In the genomic region with DNA sequence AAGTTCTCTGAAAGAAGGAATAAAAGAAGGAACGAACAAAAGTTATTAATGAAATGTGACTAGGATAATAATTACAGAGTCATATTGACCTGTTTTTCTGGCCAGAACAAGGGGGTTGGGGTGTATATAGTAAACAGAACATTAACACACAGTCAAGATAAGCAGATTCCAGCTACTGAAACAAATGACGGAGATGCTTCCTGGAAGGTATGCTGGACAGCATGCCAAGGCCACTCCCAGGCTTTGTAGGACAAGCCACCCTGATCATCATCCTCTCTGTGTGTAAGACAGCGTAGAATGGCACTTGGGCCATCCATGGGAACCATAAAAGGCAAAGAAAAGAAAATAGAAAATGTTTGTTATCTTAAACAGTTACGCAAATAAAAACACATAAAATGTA, we compare ENCODE assay signal across 1 cellular context.
A peak's percentile ranks its signal among the peaks of the same experiment; 100 is the strongest.
TF ChIP-seq lines count a peak whose summit lies in the region.

No MANE protein-coding gene starts in this region.

TF ChIP-seq in K562, 482 proteins besides CTCF, POLR2A, EP300 and RAD21 (continued from another document and continues in another):
- TF ChIP-seq, protein P1, sequence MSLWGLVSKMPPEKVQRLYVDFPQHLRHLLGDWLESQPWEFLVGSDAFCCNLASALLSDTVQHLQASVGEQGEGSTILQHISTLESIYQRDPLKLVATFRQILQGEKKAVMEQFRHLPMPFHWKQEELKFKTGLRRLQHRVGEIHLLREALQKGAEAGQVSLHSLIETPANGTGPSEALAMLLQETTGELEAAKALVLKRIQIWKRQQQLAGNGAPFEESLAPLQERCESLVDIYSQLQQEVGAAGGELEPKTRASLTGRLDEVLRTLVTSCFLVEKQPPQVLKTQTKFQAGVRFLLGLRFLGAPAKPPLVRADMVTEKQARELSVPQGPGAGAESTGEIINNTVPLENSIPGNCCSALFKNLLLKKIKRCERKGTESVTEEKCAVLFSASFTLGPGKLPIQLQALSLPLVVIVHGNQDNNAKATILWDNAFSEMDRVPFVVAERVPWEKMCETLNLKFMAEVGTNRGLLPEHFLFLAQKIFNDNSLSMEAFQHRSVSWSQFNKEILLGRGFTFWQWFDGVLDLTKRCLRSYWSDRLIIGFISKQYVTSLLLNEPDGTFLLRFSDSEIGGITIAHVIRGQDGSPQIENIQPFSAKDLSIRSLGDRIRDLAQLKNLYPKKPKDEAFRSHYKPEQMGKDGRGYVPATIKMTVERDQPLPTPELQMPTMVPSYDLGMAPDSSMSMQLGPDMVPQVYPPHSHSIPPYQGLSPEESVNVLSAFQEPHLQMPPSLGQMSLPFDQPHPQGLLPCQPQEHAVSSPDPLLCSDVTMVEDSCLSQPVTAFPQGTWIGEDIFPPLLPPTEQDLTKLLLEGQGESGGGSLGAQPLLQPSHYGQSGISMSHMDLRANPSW (CRISPR knock-in tag; IDR thresholded peaks at IDR 0.05) = no peak
- TF ChIP-seq EP400 (IDR thresholded peaks at IDR 0.05) (0 out of 2 replicates have a peak, but pooled peaks have one; percentile 9), ZNF584 (CRISPR knock-in tag; IDR thresholded peaks at IDR 0.05; ENCODE audit: low read depth) (no peak), ZBTB8A (IDR thresholded peaks at IDR 0.05; ENCODE audit: partially characterized antibody) (no peak), YBX1 (IDR thresholded peaks at IDR 0.05) (no peak), NR2C2 (CRISPR knock-in tag; IDR thresholded peaks at IDR 0.05) (no peak), NR2C2 (tag; IDR thresholded peaks at IDR 0.05) (no peak), ARHGAP35 (IDR thresholded peaks at IDR 0.05; ENCODE audit: partially characterized antibody) (no peak), NFRKB (IDR thresholded peaks at IDR 0.05; ENCODE audit: low read depth) (0 out of 2 replicates have a peak, but pooled peaks have one; percentile 20), FOXK1 (CRISPR knock-in tag; IDR thresholded peaks at IDR 0.05; ENCODE audit: borderline replicate concordance) (no peak), IFI16 (CRISPR knock-in tag; IDR thresholded peaks at IDR 0.05) (no peak), MEIS2 (IDR thresholded peaks at IDR 0.05; ENCODE audit: partially characterized antibody) (no peak), MTA1 (IDR thresholded peaks at IDR 0.05; ENCODE audit: borderline replicate concordance) (no peak), TCF3 (CRISPR knock-in tag; IDR thresholded peaks at IDR 0.05) (0 out of 2 replicates have a peak, but pooled peaks have one; percentile 19), NEUROD1 (IDR thresholded peaks at IDR 0.05; ENCODE audit: borderline replicate concordance, low read depth, low read length, partially characterized antibody) (no peak), SMARCA4 (IDR thresholded peaks at IDR 0.05) (0 out of 2 replicates have a peak, but pooled peaks have one; percentile 14), NFE2L1 (tag; IDR thresholded peaks at IDR 0.05; ENCODE audit: borderline replicate concordance, low read depth) (no peak), IRF2 (CRISPR knock-in tag; IDR thresholded peaks at IDR 0.05) (no peak), KHSRP (IDR thresholded peaks at IDR 0.05) (no peak), MTA3 (IDR thresholded peaks at IDR 0.05; ENCODE audit: borderline replicate concordance) (peak; percentile 24; the same call in 1 of the 2 replicates), TCF7 (IDR thresholded peaks at IDR 0.05; ENCODE audit: borderline replicate concordance) (no peak), JUND (IDR thresholded peaks at IDR 0.05; ENCODE audit: borderline replicate concordance, low read depth, low read length) (no peak), JUND (tag; IDR thresholded peaks at IDR 0.05; ENCODE audit: borderline replicate concordance, low read depth, low read length) (peak; percentile 33; the same call in 1 of the 3 replicates)
- TF ChIP-seq, protein P2, sequence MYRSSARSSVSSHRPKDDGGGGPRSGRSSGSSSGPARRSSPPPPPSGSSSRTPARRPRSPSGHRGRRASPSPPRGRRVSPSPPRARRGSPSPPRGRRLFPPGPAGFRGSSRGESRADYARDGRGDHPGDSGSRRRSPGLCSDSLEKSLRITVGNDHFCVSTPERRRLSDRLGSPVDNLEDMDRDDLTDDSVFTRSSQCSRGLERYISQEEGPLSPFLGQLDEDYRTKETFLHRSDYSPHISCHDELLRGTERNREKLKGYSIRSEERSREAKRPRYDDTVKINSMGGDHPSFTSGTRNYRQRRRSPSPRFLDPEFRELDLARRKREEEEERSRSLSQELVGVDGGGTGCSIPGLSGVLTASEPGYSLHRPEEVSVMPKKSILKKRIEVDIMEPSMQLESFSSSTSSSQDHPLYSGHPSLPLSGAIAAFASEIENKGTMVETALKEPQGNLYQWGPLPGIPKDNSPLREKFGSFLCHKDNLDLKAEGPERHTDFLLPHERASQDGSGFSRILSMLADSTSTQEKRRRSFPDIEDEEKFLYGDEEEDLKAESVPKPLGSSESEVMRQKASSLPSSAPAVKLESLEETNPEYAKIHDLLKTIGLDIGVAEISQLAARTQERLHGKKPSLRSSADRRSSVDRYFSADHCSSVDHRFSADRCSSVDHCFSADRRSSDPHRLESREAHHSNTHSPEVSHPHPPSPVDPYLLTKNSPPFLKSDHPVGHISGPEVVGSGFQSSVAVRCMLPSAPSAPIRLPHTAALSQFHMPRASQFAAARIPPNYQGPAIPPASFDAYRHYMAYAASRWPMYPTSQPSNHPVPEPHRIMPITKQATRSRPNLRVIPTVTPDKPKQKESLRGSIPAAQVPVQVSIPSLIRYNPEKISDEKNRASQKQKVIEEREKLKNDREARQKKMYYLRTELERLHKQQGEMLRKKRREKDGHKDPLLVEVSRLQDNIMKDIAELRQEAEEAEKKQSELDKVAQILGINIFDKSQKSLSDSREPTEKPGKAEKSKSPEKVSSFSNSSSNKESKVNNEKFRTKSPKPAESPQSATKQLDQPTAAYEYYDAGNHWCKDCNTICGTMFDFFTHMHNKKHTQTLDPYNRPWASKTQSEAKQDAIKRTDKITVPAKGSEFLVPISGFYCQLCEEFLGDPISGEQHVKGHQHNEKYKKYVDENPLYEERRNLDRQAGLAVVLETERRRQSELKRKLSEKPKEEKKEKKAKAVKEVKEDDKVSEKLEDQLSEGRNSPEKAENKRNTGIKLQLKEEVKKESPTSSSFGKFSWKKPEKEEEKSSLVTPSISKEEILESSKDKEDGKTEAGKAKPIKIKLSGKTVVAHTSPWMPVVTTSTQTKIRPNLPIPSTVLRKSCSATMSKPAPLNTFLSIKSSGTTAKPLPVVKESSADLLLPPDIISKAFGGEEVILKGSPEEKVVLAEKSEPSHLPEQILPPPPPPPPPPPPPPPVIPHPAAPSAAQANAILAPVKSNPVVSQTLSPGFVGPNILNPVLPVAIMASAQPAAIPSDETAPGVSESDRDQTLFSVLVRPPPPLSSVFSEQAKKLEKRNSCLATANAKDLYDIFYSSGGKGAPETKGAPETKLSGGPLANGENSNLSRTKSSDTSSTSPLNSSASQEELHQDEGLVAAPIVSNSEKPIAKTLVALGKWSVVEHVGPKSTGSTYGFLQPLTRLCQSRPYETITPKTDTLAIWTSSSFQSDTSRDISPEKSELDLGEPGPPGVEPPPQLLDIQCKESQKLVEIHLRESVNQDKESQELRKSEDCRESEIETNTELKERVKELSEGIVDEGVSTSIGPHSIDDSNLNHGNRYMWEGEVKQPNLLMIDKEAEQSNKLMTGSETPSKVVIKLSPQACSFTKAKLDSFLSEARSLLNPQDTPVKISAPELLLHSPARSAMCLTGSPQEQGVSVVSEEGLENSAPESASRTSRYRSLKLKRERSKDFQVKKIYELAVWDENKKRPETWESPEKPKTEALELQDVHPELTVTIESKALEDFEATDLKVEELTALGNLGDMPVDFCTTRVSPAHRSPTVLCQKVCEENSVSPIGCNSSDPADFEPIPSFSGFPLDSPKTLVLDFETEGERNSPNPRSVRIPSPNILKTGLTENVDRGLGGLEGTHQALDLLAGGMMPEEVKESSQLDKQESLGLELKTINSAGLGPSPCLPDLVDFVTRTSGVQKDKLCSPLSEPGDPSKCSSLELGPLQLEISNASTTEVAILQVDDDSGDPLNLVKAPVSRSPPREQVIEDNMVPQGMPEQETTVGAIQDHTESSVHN (IDR thresholded peaks at IDR 0.05; ENCODE audit: borderline replicate concordance in 1 of 2, low read depth in 1 of 2) = no peak
- TF ChIP-seq, protein P3, sequence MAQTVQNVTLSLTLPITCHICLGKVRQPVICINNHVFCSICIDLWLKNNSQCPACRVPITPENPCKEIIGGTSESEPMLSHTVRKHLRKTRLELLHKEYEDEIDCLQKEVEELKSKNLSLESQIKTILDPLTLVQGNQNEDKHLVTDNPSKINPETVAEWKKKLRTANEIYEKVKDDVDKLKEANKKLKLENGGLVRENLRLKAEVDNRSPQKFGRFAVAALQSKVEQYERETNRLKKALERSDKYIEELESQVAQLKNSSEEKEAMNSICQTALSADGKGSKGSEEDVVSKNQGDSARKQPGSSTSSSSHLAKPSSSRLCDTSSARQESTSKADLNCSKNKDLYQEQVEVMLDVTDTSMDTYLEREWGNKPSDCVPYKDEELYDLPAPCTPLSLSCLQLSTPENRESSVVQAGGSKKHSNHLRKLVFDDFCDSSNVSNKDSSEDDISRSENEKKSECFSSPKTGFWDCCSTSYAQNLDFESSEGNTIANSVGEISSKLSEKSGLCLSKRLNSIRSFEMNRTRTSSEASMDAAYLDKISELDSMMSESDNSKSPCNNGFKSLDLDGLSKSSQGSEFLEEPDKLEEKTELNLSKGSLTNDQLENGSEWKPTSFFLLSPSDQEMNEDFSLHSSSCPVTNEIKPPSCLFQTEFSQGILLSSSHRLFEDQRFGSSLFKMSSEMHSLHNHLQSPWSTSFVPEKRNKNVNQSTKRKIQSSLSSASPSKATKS (CRISPR knock-in tag; IDR thresholded peaks at IDR 0.05) = no peak
- TF ChIP-seq, protein P4, sequence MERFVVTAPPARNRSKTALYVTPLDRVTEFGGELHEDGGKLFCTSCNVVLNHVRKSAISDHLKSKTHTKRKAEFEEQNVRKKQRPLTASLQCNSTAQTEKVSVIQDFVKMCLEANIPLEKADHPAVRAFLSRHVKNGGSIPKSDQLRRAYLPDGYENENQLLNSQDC (CRISPR knock-in tag; IDR thresholded peaks at IDR 0.05) = no peak
- TF ChIP-seq, protein P5, sequence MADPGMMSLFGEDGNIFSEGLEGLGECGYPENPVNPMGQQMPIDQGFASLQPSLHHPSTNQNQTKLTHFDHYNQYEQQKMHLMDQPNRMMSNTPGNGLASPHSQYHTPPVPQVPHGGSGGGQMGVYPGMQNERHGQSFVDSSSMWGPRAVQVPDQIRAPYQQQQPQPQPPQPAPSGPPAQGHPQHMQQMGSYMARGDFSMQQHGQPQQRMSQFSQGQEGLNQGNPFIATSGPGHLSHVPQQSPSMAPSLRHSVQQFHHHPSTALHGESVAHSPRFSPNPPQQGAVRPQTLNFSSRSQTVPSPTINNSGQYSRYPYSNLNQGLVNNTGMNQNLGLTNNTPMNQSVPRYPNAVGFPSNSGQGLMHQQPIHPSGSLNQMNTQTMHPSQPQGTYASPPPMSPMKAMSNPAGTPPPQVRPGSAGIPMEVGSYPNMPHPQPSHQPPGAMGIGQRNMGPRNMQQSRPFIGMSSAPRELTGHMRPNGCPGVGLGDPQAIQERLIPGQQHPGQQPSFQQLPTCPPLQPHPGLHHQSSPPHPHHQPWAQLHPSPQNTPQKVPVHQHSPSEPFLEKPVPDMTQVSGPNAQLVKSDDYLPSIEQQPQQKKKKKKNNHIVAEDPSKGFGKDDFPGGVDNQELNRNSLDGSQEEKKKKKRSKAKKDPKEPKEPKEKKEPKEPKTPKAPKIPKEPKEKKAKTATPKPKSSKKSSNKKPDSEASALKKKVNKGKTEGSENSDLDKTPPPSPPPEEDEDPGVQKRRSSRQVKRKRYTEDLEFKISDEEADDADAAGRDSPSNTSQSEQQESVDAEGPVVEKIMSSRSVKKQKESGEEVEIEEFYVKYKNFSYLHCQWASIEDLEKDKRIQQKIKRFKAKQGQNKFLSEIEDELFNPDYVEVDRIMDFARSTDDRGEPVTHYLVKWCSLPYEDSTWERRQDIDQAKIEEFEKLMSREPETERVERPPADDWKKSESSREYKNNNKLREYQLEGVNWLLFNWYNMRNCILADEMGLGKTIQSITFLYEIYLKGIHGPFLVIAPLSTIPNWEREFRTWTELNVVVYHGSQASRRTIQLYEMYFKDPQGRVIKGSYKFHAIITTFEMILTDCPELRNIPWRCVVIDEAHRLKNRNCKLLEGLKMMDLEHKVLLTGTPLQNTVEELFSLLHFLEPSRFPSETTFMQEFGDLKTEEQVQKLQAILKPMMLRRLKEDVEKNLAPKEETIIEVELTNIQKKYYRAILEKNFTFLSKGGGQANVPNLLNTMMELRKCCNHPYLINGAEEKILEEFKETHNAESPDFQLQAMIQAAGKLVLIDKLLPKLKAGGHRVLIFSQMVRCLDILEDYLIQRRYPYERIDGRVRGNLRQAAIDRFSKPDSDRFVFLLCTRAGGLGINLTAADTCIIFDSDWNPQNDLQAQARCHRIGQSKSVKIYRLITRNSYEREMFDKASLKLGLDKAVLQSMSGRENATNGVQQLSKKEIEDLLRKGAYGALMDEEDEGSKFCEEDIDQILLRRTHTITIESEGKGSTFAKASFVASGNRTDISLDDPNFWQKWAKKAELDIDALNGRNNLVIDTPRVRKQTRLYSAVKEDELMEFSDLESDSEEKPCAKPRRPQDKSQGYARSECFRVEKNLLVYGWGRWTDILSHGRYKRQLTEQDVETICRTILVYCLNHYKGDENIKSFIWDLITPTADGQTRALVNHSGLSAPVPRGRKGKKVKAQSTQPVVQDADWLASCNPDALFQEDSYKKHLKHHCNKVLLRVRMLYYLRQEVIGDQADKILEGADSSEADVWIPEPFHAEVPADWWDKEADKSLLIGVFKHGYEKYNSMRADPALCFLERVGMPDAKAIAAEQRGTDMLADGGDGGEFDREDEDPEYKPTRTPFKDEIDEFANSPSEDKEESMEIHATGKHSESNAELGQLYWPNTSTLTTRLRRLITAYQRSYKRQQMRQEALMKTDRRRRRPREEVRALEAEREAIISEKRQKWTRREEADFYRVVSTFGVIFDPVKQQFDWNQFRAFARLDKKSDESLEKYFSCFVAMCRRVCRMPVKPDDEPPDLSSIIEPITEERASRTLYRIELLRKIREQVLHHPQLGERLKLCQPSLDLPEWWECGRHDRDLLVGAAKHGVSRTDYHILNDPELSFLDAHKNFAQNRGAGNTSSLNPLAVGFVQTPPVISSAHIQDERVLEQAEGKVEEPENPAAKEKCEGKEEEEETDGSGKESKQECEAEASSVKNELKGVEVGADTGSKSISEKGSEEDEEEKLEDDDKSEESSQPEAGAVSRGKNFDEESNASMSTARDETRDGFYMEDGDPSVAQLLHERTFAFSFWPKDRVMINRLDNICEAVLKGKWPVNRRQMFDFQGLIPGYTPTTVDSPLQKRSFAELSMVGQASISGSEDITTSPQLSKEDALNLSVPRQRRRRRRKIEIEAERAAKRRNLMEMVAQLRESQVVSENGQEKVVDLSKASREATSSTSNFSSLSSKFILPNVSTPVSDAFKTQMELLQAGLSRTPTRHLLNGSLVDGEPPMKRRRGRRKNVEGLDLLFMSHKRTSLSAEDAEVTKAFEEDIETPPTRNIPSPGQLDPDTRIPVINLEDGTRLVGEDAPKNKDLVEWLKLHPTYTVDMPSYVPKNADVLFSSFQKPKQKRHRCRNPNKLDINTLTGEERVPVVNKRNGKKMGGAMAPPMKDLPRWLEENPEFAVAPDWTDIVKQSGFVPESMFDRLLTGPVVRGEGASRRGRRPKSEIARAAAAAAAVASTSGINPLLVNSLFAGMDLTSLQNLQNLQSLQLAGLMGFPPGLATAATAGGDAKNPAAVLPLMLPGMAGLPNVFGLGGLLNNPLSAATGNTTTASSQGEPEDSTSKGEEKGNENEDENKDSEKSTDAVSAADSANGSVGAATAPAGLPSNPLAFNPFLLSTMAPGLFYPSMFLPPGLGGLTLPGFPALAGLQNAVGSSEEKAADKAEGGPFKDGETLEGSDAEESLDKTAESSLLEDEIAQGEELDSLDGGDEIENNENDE (IDR thresholded peaks at IDR 0.05; ENCODE audit: low read depth, low read length) = no peak
